In genomic region chr3:195542691-195543641, GRCh38 we compare ENCODE assay signal across 1 cellular context.
TF ChIP-seq lines count a peak whose summit lies in the region.

TSS of gene PPP1R2 (minus strand) at chr3:195543325. CDS start at chr3:195543025, 300 bp downstream.

TF ChIP-seq in K562, 482 proteins besides CTCF, POLR2A, EP300 and RAD21 (continued from another document and continues in another):
- TF ChIP-seq, protein P1, sequence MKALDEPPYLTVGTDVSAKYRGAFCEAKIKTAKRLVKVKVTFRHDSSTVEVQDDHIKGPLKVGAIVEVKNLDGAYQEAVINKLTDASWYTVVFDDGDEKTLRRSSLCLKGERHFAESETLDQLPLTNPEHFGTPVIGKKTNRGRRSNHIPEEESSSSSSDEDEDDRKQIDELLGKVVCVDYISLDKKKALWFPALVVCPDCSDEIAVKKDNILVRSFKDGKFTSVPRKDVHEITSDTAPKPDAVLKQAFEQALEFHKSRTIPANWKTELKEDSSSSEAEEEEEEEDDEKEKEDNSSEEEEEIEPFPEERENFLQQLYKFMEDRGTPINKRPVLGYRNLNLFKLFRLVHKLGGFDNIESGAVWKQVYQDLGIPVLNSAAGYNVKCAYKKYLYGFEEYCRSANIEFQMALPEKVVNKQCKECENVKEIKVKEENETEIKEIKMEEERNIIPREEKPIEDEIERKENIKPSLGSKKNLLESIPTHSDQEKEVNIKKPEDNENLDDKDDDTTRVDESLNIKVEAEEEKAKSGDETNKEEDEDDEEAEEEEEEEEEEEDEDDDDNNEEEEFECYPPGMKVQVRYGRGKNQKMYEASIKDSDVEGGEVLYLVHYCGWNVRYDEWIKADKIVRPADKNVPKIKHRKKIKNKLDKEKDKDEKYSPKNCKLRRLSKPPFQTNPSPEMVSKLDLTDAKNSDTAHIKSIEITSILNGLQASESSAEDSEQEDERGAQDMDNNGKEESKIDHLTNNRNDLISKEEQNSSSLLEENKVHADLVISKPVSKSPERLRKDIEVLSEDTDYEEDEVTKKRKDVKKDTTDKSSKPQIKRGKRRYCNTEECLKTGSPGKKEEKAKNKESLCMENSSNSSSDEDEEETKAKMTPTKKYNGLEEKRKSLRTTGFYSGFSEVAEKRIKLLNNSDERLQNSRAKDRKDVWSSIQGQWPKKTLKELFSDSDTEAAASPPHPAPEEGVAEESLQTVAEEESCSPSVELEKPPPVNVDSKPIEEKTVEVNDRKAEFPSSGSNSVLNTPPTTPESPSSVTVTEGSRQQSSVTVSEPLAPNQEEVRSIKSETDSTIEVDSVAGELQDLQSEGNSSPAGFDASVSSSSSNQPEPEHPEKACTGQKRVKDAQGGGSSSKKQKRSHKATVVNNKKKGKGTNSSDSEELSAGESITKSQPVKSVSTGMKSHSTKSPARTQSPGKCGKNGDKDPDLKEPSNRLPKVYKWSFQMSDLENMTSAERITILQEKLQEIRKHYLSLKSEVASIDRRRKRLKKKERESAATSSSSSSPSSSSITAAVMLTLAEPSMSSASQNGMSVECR (CRISPR knock-in tag; IDR thresholded peaks at IDR 0.05): peak; percentile 60; the same call in 1 of the 2 replicates
- TF ChIP-seq GABPB1 (CRISPR knock-in tag; IDR thresholded peaks at IDR 0.05) (peak; percentile 54; the same call in 1 of the 2 replicates), POLR2G (IDR thresholded peaks at IDR 0.05; ENCODE audit: low read depth, low read length) (peak; percentile 98), ZNF766 (CRISPR knock-in tag; conservative IDR thresholded peaks at IDR 0.05) (no peak), CBX1 (IDR thresholded peaks at IDR 0.05; ENCODE audit: low read depth) (peak; percentile 89; the same call in 1 of the 2 replicates), ZBTB33 (CRISPR knock-in tag; IDR thresholded peaks at IDR 0.05) (no peak), CBX3 (IDR thresholded peaks at IDR 0.05; ENCODE audit: borderline replicate concordance in 1 of 2, low read length in 2 of 2) (0 out of 3 replicates have a peak, but pooled peaks of 1 of the 2 experiments have one; percentile 19), KAT7 (CRISPR knock-in tag; IDR thresholded peaks at IDR 0.05; ENCODE audit: borderline replicate concordance) (peak; percentile 89; the same call in 1 of the 2 replicates), RBM39 (optimal IDR thresholded peaks at IDR 0.05; ENCODE audit: low read depth, low read length) (no peak), ZNF133 (CRISPR knock-in tag; IDR thresholded peaks at IDR 0.05) (no peak), GMEB1 (CRISPR knock-in tag; IDR thresholded peaks at IDR 0.05) (peak; percentile 71), XRCC3 (IDR thresholded peaks at IDR 0.05) (no peak), CTBP1 (IDR thresholded peaks at IDR 0.05; ENCODE audit: borderline replicate concordance) (no peak; the same call in 1 of the 2 replicates), ELF2 (CRISPR knock-in tag; IDR thresholded peaks at IDR 0.05) (peak; percentile 16; the same call in 1 of the 2 replicates), ZNF511 (CRISPR knock-in tag; IDR thresholded peaks at IDR 0.05) (peak; percentile 71), CXXC5 (CRISPR knock-in tag; IDR thresholded peaks at IDR 0.05) (peak; percentile 83), CREB1 (IDR thresholded peaks at IDR 0.05) (no peak; the same call in none of the 2 replicates), CREB1 (CRISPR knock-in tag; IDR thresholded peaks at IDR 0.05) (peak; percentile 52), KLF13 (tag; IDR thresholded peaks at IDR 0.05; ENCODE audit: borderline replicate concordance, low read depth) (no peak), JUN (IDR thresholded peaks at IDR 0.05; ENCODE audit: borderline replicate concordance, low read depth, low read length) (0 out of 2 replicates have a peak, but pooled peaks have one; percentile 37), JUN (CRISPR knock-in tag; IDR thresholded peaks at IDR 0.05; ENCODE audit: borderline replicate concordance) (peak; percentile 76; the same call in 1 of the 2 replicates), TSC22D4 (tag; IDR thresholded peaks at IDR 0.05) (no peak), FOXP1 (CRISPR knock-in tag; IDR thresholded peaks at IDR 0.05) (peak; percentile 76), ZNF212 (CRISPR knock-in tag; IDR thresholded peaks at IDR 0.05) (no peak), STAT5B (CRISPR knock-in tag; IDR thresholded peaks at IDR 0.05) (no peak), MAZ (CRISPR knock-in tag; conservative IDR thresholded peaks at IDR 0.05 in 1 of 2, IDR thresholded peaks at IDR 0.05 in 1 of 2) (peak; percentile 41 to 89; a peak in 2 of 4 replicates), BCL6 (CRISPR knock-in tag; IDR thresholded peaks at IDR 0.05) (no peak), EHMT2 (IDR thresholded peaks at IDR 0.05) (no peak), TBP (optimal IDR thresholded peaks at IDR 0.05; ENCODE audit: low read depth, low read length) (peak; percentile 87), ZNF785 (CRISPR knock-in tag; IDR thresholded peaks at IDR 0.05) (no peak), HCFC1 (IDR thresholded peaks at IDR 0.05; ENCODE audit: low read depth, low read length) (0 out of 2 replicates have a peak, but pooled peaks have one; percentile 31), ZNF239 (CRISPR knock-in tag; IDR thresholded peaks at IDR 0.05) (no peak), ESRRA (IDR thresholded peaks at IDR 0.05; ENCODE audit: borderline replicate concordance, low read depth) (0 out of 2 replicates have a peak, but pooled peaks have one; percentile 25), HNRNPLL (IDR thresholded peaks at IDR 0.05; ENCODE audit: low read depth, low read length, poor library complexity, severe bottlenecking) (peak; percentile 88), ETV6 (IDR thresholded peaks at IDR 0.05; ENCODE audit: borderline replicate concordance in 1 of 2, low read depth in 2 of 2, low read length in 1 of 2) (no peak), ETV6 (CRISPR knock-in tag; IDR thresholded peaks at IDR 0.05; ENCODE audit: borderline replicate concordance) (no peak), XRCC5 (IDR thresholded peaks at IDR 0.05; ENCODE audit: low read depth, low read length) (no peak), ATF6 (CRISPR knock-in tag; IDR thresholded peaks at IDR 0.05) (no peak), ETS1 (conservative IDR thresholded peaks at IDR 0.05; ENCODE audit: control insufficient read depth, low read depth, low read length) (no peak; the same call in 1 of the 2 replicates), NFE2 (IDR thresholded peaks at IDR 0.05; ENCODE audit: low read depth) (no peak), ZNF143 (CRISPR knock-in tag; IDR thresholded peaks at IDR 0.05) (no peak), HMGXB4 (CRISPR knock-in tag; IDR thresholded peaks at IDR 0.05) (peak; percentile 67; the same call in 1 of the 2 replicates), CREM (IDR thresholded peaks at IDR 0.05; ENCODE audit: low read depth) (peak; percentile 71; the same call in 1 of the 2 replicates), CHD2 (IDR thresholded peaks at IDR 0.05; ENCODE audit: low read depth, low read length) (peak; percentile 97), CHD1 (IDR thresholded peaks at IDR 0.05; ENCODE audit: low read length) (peak; percentile 89), EGR1 (conservative IDR thresholded peaks at IDR 0.05) (peak; percentile 77)
- TF ChIP-seq, protein P2, sequence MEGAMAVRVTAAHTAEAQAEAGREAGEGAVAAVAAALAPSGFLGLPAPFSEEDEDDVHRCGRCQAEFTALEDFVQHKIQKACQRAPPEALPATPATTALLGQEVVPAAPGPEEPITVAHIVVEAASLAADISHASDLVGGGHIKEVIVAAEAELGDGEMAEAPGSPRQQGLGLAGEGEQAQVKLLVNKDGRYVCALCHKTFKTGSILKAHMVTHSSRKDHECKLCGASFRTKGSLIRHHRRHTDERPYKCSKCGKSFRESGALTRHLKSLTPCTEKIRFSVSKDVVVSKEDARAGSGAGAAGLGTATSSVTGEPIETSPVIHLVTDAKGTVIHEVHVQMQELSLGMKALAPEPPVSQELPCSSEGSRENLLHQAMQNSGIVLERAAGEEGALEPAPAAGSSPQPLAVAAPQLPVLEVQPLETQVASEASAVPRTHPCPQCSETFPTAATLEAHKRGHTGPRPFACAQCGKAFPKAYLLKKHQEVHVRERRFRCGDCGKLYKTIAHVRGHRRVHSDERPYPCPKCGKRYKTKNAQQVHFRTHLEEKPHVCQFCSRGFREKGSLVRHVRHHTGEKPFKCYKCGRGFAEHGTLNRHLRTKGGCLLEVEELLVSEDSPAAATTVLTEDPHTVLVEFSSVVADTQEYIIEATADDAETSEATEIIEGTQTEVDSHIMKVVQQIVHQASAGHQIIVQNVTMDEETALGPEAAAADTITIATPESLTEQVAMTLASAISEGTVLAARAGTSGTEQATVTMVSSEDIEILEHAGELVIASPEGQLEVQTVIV (CRISPR knock-in tag; IDR thresholded peaks at IDR 0.05; ENCODE audit: borderline replicate concordance): no peak
- TF ChIP-seq, protein P3, sequence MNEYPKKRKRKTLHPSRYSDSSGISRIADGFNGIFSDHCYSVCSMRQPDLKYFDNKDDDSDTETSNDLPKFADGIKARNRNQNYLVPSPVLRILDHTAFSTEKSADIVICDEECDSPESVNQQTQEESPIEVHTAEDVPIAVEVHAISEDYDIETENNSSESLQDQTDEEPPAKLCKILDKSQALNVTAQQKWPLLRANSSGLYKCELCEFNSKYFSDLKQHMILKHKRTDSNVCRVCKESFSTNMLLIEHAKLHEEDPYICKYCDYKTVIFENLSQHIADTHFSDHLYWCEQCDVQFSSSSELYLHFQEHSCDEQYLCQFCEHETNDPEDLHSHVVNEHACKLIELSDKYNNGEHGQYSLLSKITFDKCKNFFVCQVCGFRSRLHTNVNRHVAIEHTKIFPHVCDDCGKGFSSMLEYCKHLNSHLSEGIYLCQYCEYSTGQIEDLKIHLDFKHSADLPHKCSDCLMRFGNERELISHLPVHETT (CRISPR knock-in tag; conservative IDR thresholded peaks at IDR 0.05 in 1 of 2, IDR thresholded peaks at IDR 0.05 in 1 of 2): no peak
